ENCODE assay signal across 18 cellular contexts in genomic region chr11:17898782-17899181, GRCh38.
DNase-seq lines count a peak whose midpoint lies in the region; ATAC-seq, FAIRE-seq and TF ChIP-seq lines count a peak whose summit lies in the region.
"Had no signal": no experiment of that assay in that cellular context is flagged by ENCODE, and none has a peak within 500 bp of the region (broad histone marks: within the 10 kb centered on the region; RNA-seq: fewer than 3 reads in every experiment).

No MANE protein-coding gene starts in this region.

- no peak overlapping the region for H3K27ac ChIP-seq in pancreas
- H3K27ac ChIP-seq: 22Rv1 had no signal

- H3K27me3 ChIP-seq in pancreas: no peaks in the 10 kb centered on the region

- no peak for ATAC-seq in pancreas
- ATAC-seq: HepG2 had no signal

- no peaks in the 10 kb centered on the region for H3K36me3 ChIP-seq in pancreas

- no peak for FAIRE-seq in pancreas (lab: Jason Lieb, UNC)
- FAIRE-seq: HepG2 had no signal

- DNase-seq in NCI-H82 (lab: John Stamatoyannopoulos, UW) (peak; percentile 29), NCI-H82 treated with DMSO at 0.1 percent for 48 hours (lab: John Stamatoyannopoulos, UW; ENCODE audit: unreplicated experiment) (no peak), RKO (ENCODE audit: low spot score) (peak; percentile 7), epithelial cell of esophagus (ENCODE audit: low read depth) (peak; percentile 54), superior temporal gyrus (ENCODE audit: extremely low spot score) (no peak), pancreas (no peak), NCI-H524 (lab: John Stamatoyannopoulos, UW) (no peak)
- no peak for DNase-seq in stimulated activated naive CD4-positive, alpha-beta T cell (lab: John Stamatoyannopoulos, UW)
- DNase-seq: DMS153, GDM1, MM.1S, NCI-H1105, NCI-H1930, NCI-H2171, RPMI8226, T-helper 1 cell had no signal

- H3K4me3 ChIP-seq in epithelial cell of esophagus (ENCODE audit: low read length) (no peak overlapping the region), pancreas (no peak overlapping the region)

- intact Hi-C loops in pancreas (cut with DNase I): no loop called here

- no peaks in the 10 kb centered on the region for H3K9me3 ChIP-seq in pancreas

- no peaks in the 10 kb centered on the region for H3K4me1 ChIP-seq in pancreas

- TF ChIP-seq CTCF in epithelial cell of esophagus (IDR thresholded peaks at IDR 0.05; ENCODE audit: insufficient read depth, low read depth, low read length, missing control alignments) (no peak), pancreas (IDR thresholded peaks at IDR 0.05) (no peak)

- WGBS in pancreas, 2 donors: 85 to 88% methylated on average over 3 of the region's 3 CpGs

Comparison
In these comparisons a context has a peak if more than half of its experiments do, and no peak if none do; other contexts are left out.
1. DNase-seq: peak in NCI-H82 (single experiment), RKO (single experiment) and epithelial cell of esophagus (single experiment); none in NCI-H82 treated with DMSO at 0.1 percent for 48 hours (single experiment), superior temporal gyrus (single experiment), pancreas (0 of 6), stimulated activated naive CD4-positive, alpha-beta T cell (0 of 6) and NCI-H524 (0 of 2).